18 cellular contexts compared by ENCODE assay signal in genomic region chr18:6891788-6892187, GRCh38.
DNase-seq lines count a peak whose midpoint lies in the region; ATAC-seq, FAIRE-seq and TF ChIP-seq lines count a peak whose summit lies in the region.
"Had no signal": no experiment of that assay in that cellular context is flagged by ENCODE, and none has a peak within 500 bp of the region (broad histone marks: within the 10 kb centered on the region; RNA-seq: fewer than 3 reads in every experiment).

No MANE protein-coding gene starts in this region.

- no peak overlapping the region for H2AFZ ChIP-seq in H9 (ENCODE audit: low read length)
- H2AFZ ChIP-seq: GM23338 had no signal

- peaks cover 2 to 7% (median 6%) of the 10 kb centered on the region in 3 experiments; a peak in 3 of 7 replicates for H3K36me3 Mint-ChIP-seq in H9 (ENCODE audit: insufficient read depth in 1 of 3, low read depth in 3 of 3)
- H3K36me3 Mint-ChIP-seq in activated CD4-positive, alpha-beta T cell treated with anti-CD3 and anti-CD28 coated beads, Interleukin-2, amount 10 ng/mL, durations not matched to agents 24 days and 14 days (ENCODE audit: low read depth), result no peaks in the 10 kb centered on the region
- H3K36me3 Mint-ChIP-seq: CD14-positive monocyte had no signal

- no peaks in the 10 kb centered on the region for H3K79me1 ChIP-seq in H9 (ENCODE audit: insufficient read depth, low read depth, low read length, poor library complexity, severe bottlenecking)

- WGBS in H9 (ENCODE audit: extremely low coverage, insufficient read length, low lambda C conversion rate), result no CpG with 5 or more reads among the region's 3 CpGs
- WGBS in heart right ventricle, 2 donors, result 97 to 99% methylated on average over 3 of the region's 3 CpGs

- H2BK12ac ChIP-seq in H9 (ENCODE audit: insufficient read length, low read depth, low read length), result no peak overlapping the region

- H3K4ac ChIP-seq in H9 (ENCODE audit: low read depth, low read length), result no peak overlapping the region

- no peak overlapping the region for H3K27ac ChIP-seq in H9 (ENCODE audit: insufficient read length, low read depth, low read length)
- H3K27ac ChIP-seq in heart right ventricle, result no peak overlapping the region

- FAIRE-seq in urothelium cell line (lab: Jason Lieb, UNC), result peak; percentile 62

- no peak overlapping the region for H4K5ac ChIP-seq in H9 (ENCODE audit: insufficient read length, low read depth, low read length)

- no peaks in the 10 kb centered on the region for H4K20me1 ChIP-seq in H9 (ENCODE audit: control insufficient read depth, insufficient read depth, insufficient read length)

- ATAC-seq in HG03196 (IDR thresholded peaks at IDR 0.05; ENCODE audit: unreplicated experiment), result no peak
- no peak for ATAC-seq in heart right ventricle
- ATAC-seq: GM23338, SK-N-SH treated with all-trans-retinoic acid at 6 μM for 48 hours had no signal

- no peak overlapping the region for H3K18ac ChIP-seq in H9 (ENCODE audit: insufficient read length, low read depth, low read length)

- H3K4me1 Mint-ChIP-seq in H9, result no peaks in the 10 kb centered on the region
- no peaks in the 10 kb centered on the region for H3K4me1 Mint-ChIP-seq in activated CD4-positive, alpha-beta T cell treated with anti-CD3 and anti-CD28 coated beads, Interleukin-2, amount 10 ng/mL, durations not matched to agents 24 days and 14 days
- H3K4me1 Mint-ChIP-seq: CD14-positive monocyte, GM23338 had no signal

- H3K9me3 Mint-ChIP-seq in H9, result no peaks in the 10 kb centered on the region
- no peaks in the 10 kb centered on the region for H3K9me3 Mint-ChIP-seq in activated CD4-positive, alpha-beta T cell treated with anti-CD3 and anti-CD28 coated beads, Interleukin-2, amount 10 ng/mL, durations not matched to agents 24 days and 14 days
- H3K9me3 Mint-ChIP-seq: CD14-positive monocyte, GM23338 had no signal

- H2BK15ac ChIP-seq in H9 (ENCODE audit: low read depth, low read length), result no peak overlapping the region

- no peak overlapping the region for H3K23ac ChIP-seq in H9 (ENCODE audit: insufficient read length, low read depth, low read length)

- no peak overlapping the region for H3K4me3 Mint-ChIP-seq in H9
- H3K4me3 Mint-ChIP-seq in activated CD4-positive, alpha-beta T cell treated with anti-CD3 and anti-CD28 coated beads, Interleukin-2, amount 10 ng/mL, durations not matched to agents 24 days and 14 days, result no peak overlapping the region
- H3K4me3 Mint-ChIP-seq: CD14-positive monocyte, GM23338 had no signal

- H3K56ac ChIP-seq in H9 (ENCODE audit: insufficient read length, low read depth, low read length), result no peak overlapping the region

- TF ChIP-seq CTCF in H9 (conservative IDR thresholded peaks at IDR 0.05), result no peak
- TF ChIP-seq CTCF in foreskin fibroblast (IDR thresholded peaks at IDR 0.05; ENCODE audit: low read depth, low read length), result no peak
- no peak for TF ChIP-seq CTCF in heart right ventricle (IDR thresholded peaks at IDR 0.05)

- H3K79me2 ChIP-seq in H9 (ENCODE audit: insufficient read depth, low read length), result no peaks in the 10 kb centered on the region

- no peak overlapping the region for H2BK20ac ChIP-seq in H9 (ENCODE audit: low read depth, low read length, poor library complexity, severe bottlenecking)

- no peaks in the 10 kb centered on the region for H3K4me1 ChIP-seq in H9 (ENCODE audit: insufficient read depth, low read length)
- no peaks in the 10 kb centered on the region for H3K4me1 ChIP-seq in heart right ventricle

- H2BK5ac ChIP-seq in H9 (ENCODE audit: insufficient read length, low read length), result no peak overlapping the region

- no peak overlapping the region for H4K91ac ChIP-seq in H9 (ENCODE audit: insufficient read length, low read depth, low read length)

- H3K4me3 ChIP-seq in foreskin fibroblast (ENCODE audit: low read depth in 1 of 2, low read length in 2 of 2), result no peak overlapping the region
- no peak overlapping the region for H3K4me3 ChIP-seq in heart right ventricle
- H3K4me3 ChIP-seq: GM23338 had no signal

- H4K8ac ChIP-seq in H9 (replicated peaks; ENCODE audit: insufficient read length, low read depth, low read length), result no peak overlapping the region

- intact Hi-C loops in activated CD4-positive, alpha-beta T cell treated with anti-CD3 and anti-CD28 coated beads, Interleukin-2, amount 10 ng/mL, durations not matched to agents 24 days and 14 days (cut with micrococcal nuclease), result no loop called here
- intact Hi-C loops in heart right ventricle (cut with DNase I), result no loop called here

- H3K27ac Mint-ChIP-seq in H9, result peak overlapping the region in 2 of 3 experiments; percentile 13 to 47; a peak in 2 of 7 replicates
- no peak overlapping the region for H3K27ac Mint-ChIP-seq in activated CD4-positive, alpha-beta T cell treated with anti-CD3 and anti-CD28 coated beads, Interleukin-2, amount 10 ng/mL, durations not matched to agents 24 days and 14 days
- H3K27ac Mint-ChIP-seq: CD14-positive monocyte, GM23338 had no signal

- DNase-seq in H9, result no peak
- peak; percentile 33 for DNase-seq in amniotic epithelial cell (ENCODE audit: low read depth)
- DNase-seq in foreskin fibroblast, result peak; percentile 7 to 56
- no peak for DNase-seq in urothelium cell line (ENCODE audit: low spot score)
- DNase-seq in activated CD4-positive, alpha-beta T cell treated with anti-CD3 and anti-CD28 coated beads, Interleukin-2, amount 10 ng/mL, durations not matched to agents 24 days and 14 days, result no peak
- DNase-seq in heart right ventricle, result no peak
- DNase-seq: DMS79, KBM-7, NCI-H1105 treated with DMSO at 0.1 percent for 48 hours, NCI-H1694, NCI-H2081 treated with DMSO at 0.1 percent for 48 hours, NCI-H510A, NCI-H748 treated with DMSO at 0.1 percent for 48 hours, SHP77 had no signal

- no peak overlapping the region for H3K9ac ChIP-seq in H9 (ENCODE audit: extremely low read depth, insufficient read length, low read length)

- H3K23me2 ChIP-seq in H9 (ENCODE audit: insufficient read length, low read depth, low read length, poor library complexity, severe bottlenecking), result no peaks in the 10 kb centered on the region

- no peak overlapping the region for H3T11ph ChIP-seq in H9 (ENCODE audit: low read length)

- no peak overlapping the region for H3K4me2 ChIP-seq in H9 (ENCODE audit: insufficient read depth, insufficient read length, low read length)
- H3K4me2 ChIP-seq: GM23338 had no signal

- no peak overlapping the region for H2BK120ac ChIP-seq in H9 (ENCODE audit: low read depth, low read length, poor library complexity, severe bottlenecking)

- no peaks in the 10 kb centered on the region for H3K9me3 ChIP-seq in H9 (ENCODE audit: control insufficient read depth, low read depth, low read length)
- no peaks in the 10 kb centered on the region for H3K9me3 ChIP-seq in heart right ventricle

- H3K27me3 Mint-ChIP-seq in H9 (ENCODE audit: low read depth), result no peaks in the 10 kb centered on the region
- H3K27me3 Mint-ChIP-seq in activated CD4-positive, alpha-beta T cell treated with anti-CD3 and anti-CD28 coated beads, Interleukin-2, amount 10 ng/mL, durations not matched to agents 24 days and 14 days, result no peaks in the 10 kb centered on the region

- H2AK5ac ChIP-seq in H9 (ENCODE audit: insufficient read length, low read length), result no peak overlapping the region

- H3K27me3 ChIP-seq in H9 (ENCODE audit: insufficient read depth, low read length) (no peaks in the 10 kb centered on the region), heart right ventricle (no peaks in the 10 kb centered on the region)

- peaks cover 0 to 27% (median 0%) of the 10 kb centered on the region in 9 donors for H3K36me3 ChIP-seq in heart right ventricle

- no peak overlapping the region for H3K14ac ChIP-seq in H9 (ENCODE audit: insufficient read depth, low read length)

Comparison
In these comparisons a context has a peak if more than half of its experiments do, and no peak if none do; other contexts are left out.
1. DNase-seq: peak in amniotic epithelial cell (single experiment) and foreskin fibroblast (2 of 2); none in H9 (single experiment), urothelium cell line (single experiment), activated CD4-positive, alpha-beta T cell treated with anti-CD3 and anti-CD28 coated beads, Interleukin-2, amount 10 ng/mL, durations not matched to agents 24 days and 14 days (single experiment) and heart right ventricle (0 of 2).